ENCODE assay signal across 8 cellular contexts in the genomic region with DNA sequence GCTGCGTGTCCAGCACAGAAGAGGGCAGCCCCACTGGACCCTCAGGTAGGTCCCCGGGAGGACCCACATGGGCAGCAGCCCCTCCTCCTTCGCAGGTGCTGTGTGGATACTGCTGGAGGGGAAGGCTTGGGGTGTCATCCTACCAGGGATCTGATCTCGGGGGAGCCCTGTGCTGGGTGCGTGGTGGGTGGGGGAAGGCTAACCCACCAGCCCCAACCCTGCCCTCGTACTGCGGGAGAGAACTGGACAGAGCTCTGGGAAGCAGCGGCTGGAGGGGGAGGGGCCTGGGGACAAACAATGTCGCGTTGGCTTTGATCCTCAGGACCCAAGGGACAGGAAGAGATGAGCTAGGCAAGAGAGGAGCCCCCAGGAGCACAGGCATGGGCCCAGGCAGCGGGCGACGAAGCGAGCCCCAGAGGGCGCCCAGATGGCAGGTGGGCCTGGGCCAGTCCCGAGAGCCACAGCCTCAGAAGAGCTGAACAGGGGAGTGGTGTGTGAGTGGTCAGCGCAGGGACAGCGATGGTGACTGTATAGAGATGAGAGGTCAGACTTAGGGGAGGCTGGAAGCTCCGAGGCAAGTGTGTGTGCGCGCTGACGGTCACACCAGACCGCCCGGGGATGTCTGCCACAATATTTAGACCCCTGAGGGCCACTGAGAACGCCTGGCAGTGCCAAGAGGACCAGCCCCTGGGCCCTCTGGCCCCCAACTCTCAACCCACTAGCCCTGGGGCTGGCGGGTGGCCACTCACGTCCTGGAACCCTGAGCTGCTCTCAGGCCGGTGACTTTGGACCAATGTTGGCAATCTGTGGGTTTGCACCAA. TPM values are rescaled to one million over a fixed set of nuclear protein-coding genes. Genes with fewer than 3 reads are reported as not detected.
A peak's percentile ranks its signal among the peaks of the same experiment; 100 is the strongest.
DNase-seq lines count a peak whose midpoint lies in the region; ATAC-seq and TF ChIP-seq lines count a peak whose summit lies in the region.

No MANE protein-coding gene starts in this region.

- H3K36me3 Mint-ChIP-seq in activated T-cell treated with anti-CD3 and anti-CD28 coated beads, Interleukin-2, amount 50 U/mL, for 72 hours (ENCODE audit: insufficient read depth in 2 of 2): peaks cover 8 to 13% of the 10 kb centered on the region in 2 donors
- H3K36me3 Mint-ChIP-seq in brain (peaks cover 8% of the 10 kb centered on the region), memory B cell (peaks cover 4% of the 10 kb centered on the region)

- H3K4me3 Mint-ChIP-seq in activated T-cell treated with anti-CD3 and anti-CD28 coated beads, Interleukin-2, amount 50 U/mL, for 72 hours: peak overlapping the region; percentile 91
- peak overlapping the region; percentile 69 to 81 (median 76) for H3K4me3 Mint-ChIP-seq in brain
- H3K4me3 Mint-ChIP-seq in memory B cell: peak overlapping the region; percentile 81

- peaks cover 24% of the 10 kb centered on the region for H3K4me1 Mint-ChIP-seq in activated T-cell treated with anti-CD3 and anti-CD28 coated beads, Interleukin-2, amount 50 U/mL, for 72 hours (ENCODE audit: low read depth)
- H3K4me1 Mint-ChIP-seq in brain (peaks cover 23% of the 10 kb centered on the region), memory B cell (peaks cover 20% of the 10 kb centered on the region)

- no peaks in the 10 kb centered on the region for H3K27me3 ChIP-seq in upper lobe of left lung

- WGBS in upper lobe of left lung, 2 donors: 52 to 55% methylated on average over 17 to 28 of the region's 28 CpGs

- H3K27ac ChIP-seq in upper lobe of left lung: peak overlapping the region; percentile 95 to 98 (median 96)

- H3K4me3 ChIP-seq in upper lobe of left lung: peak overlapping the region; percentile 79 to 98 (median 93)

- H3K4me1 ChIP-seq in upper lobe of left lung: peaks cover 62 to 72% (median 65%) of the 10 kb centered on the region in 4 donors

- no peak for TF ChIP-seq EP300 in upper lobe of left lung (IDR thresholded peaks at IDR 0.05)

- in situ Hi-C loops in ACHN (cut with HindIII; ENCODE audit: low pct_ligation_motif_present, low pct_unique_long_range_greater_than_20kb, low sequenced_read_pairs): no loop called here

- H3K27ac Mint-ChIP-seq in activated T-cell treated with anti-CD3 and anti-CD28 coated beads, Interleukin-2, amount 50 U/mL, for 72 hours: peak overlapping the region; percentile 92
- H3K27ac Mint-ChIP-seq in brain (peak overlapping the region in 2 of 5 experiments; percentile 70 to 79), memory B cell (peak overlapping the region; percentile 87)

- no peak for DNase-seq in activated T-cell treated with anti-CD3 and anti-CD28 coated beads, Interleukin-2, amount 50 U/mL, for 72 hours
- no peak for DNase-seq in activated T-cell treated with anti-CD3 and anti-CD28 coated beads, Interleukin-2, amount 50 U/mL, for 1 hour
- DNase-seq in memory B cell (ENCODE audit: low spot score in 2 of 2): no peak
- peak; percentile 34 to 81 for DNase-seq in upper lobe of left lung
- DNase-seq in ACHN: no peak
- no peak for DNase-seq in NCI-H748 treated with DMSO at 0.1 percent for 48 hours (lab: John Stamatoyannopoulos, UW)
- DNase-seq in dermis blood vessel endothelial cell: no peak

- H3K9me3 Mint-ChIP-seq in activated T-cell treated with anti-CD3 and anti-CD28 coated beads, Interleukin-2, amount 50 U/mL, for 72 hours: no peaks in the 10 kb centered on the region
- H3K9me3 Mint-ChIP-seq in brain (no peaks in the 10 kb centered on the region), memory B cell (no peaks in the 10 kb centered on the region)

- no peaks in the 10 kb centered on the region for H3K27me3 Mint-ChIP-seq in activated T-cell treated with anti-CD3 and anti-CD28 coated beads, Interleukin-2, amount 50 U/mL, for 72 hours (ENCODE audit: low read depth)
- no peaks in the 10 kb centered on the region for H3K27me3 Mint-ChIP-seq in brain
- H3K27me3 Mint-ChIP-seq in memory B cell: no peaks in the 10 kb centered on the region

- H3K36me3 ChIP-seq in upper lobe of left lung: peaks cover 16 to 27% (median 25%) of the 10 kb centered on the region in 4 donors

- TF ChIP-seq CTCF in brain (conservative IDR thresholded peaks at IDR 0.05): no peak
- TF ChIP-seq CTCF in upper lobe of left lung (IDR thresholded peaks at IDR 0.05): no peak

- no peaks in the 10 kb centered on the region for H3K9me3 ChIP-seq in upper lobe of left lung

- no peak for TF ChIP-seq POLR2A in upper lobe of left lung (IDR thresholded peaks at IDR 0.05)

- no peak for ATAC-seq in activated T-cell treated with anti-CD3 and anti-CD28 coated beads, Interleukin-2, amount 50 U/mL, for 72 hours (replicated peaks in 1 of 2)
- ATAC-seq in memory B cell (ENCODE audit: low read depth) (no peak), upper lobe of left lung (ENCODE audit: low FRiP score in 2 of 2) (no peak)

RNA-seq across cellular contexts. Expression of gene PIM3, which starts 1.4 kb away (rescaled TPM):
- total RNA-seq in activated T-cell treated with anti-CD3 and anti-CD28 coated beads, Interleukin-2, amount 50 U/mL, for 72 hours: 100 to 1,000 TPM; 209 to 236 TPM
- 49.4 TPM for polyA plus RNA-seq in brain (ENCODE audit: insufficient read depth, low read depth, low replicate concordance)
- total RNA-seq in upper lobe of left lung (100 to 1,000 TPM; 131 to 246 (median 156) TPM), dermis blood vessel endothelial cell (463 and 464 TPM in 2 replicates)

RNA-seq across cellular contexts. Expression of gene CRELD2, which starts 40.7 kb away (rescaled TPM):
- 10 to 100 TPM; 24.4 to 33.2 TPM for total RNA-seq in activated T-cell treated with anti-CD3 and anti-CD28 coated beads, Interleukin-2, amount 50 U/mL, for 72 hours
- polyA plus RNA-seq in brain (ENCODE audit: insufficient read depth, low read depth, low replicate concordance): 18.8 TPM
- total RNA-seq in upper lobe of left lung (10 to 100 TPM; 31.2 to 72.6 (median 46.9) TPM), dermis blood vessel endothelial cell (77.4 and 123 TPM in 2 replicates)

RNA-seq across cellular contexts. Expression of gene ALG12, which starts 40.9 kb away (rescaled TPM):
- 10 to 100 TPM; 11.7 to 13.6 TPM for total RNA-seq in activated T-cell treated with anti-CD3 and anti-CD28 coated beads, Interleukin-2, amount 50 U/mL, for 72 hours
- 10.8 TPM for polyA plus RNA-seq in brain (ENCODE audit: insufficient read depth, low read depth, low replicate concordance)
- total RNA-seq in upper lobe of left lung (10 to 100 TPM; 14.2 to 32.5 (median 22.3) TPM), dermis blood vessel endothelial cell (14.6 and 24.7 TPM in 2 replicates)

RNA-seq across cellular contexts. Expression of gene IL17REL, which starts 53.4 kb away (rescaled TPM):
- total RNA-seq in activated T-cell treated with anti-CD3 and anti-CD28 coated beads, Interleukin-2, amount 50 U/mL, for 72 hours: 1 to 10 TPM in 1 of 2 donors, under 1 TPM in 1; 0.36 to 1.1 TPM
- not detected for polyA plus RNA-seq in brain (ENCODE audit: insufficient read depth, low read depth, low replicate concordance)
- total RNA-seq in upper lobe of left lung (under 1 TPM in 1 of 6 donors, not detected in 5; 0.06 TPM), dermis blood vessel endothelial cell (0.05 and 0.17 TPM in 2 replicates)

Comparison
In these comparisons a context has a peak if more than half of its experiments do, and no peak if none do; other contexts are left out.
1. DNase-seq: peak in upper lobe of left lung (2 of 2); none in activated T-cell treated with anti-CD3 and anti-CD28 coated beads, Interleukin-2, amount 50 U/mL, for 72 hours (0 of 2), activated T-cell treated with anti-CD3 and anti-CD28 coated beads, Interleukin-2, amount 50 U/mL, for 1 hour (single experiment), memory B cell (0 of 2), ACHN (single experiment), NCI-H748 treated with DMSO at 0.1 percent for 48 hours (single experiment) and dermis blood vessel endothelial cell (single experiment).
2. Peak in every context shown above with its lines, with median percentiles within 50 percentile points of each other: H3K4me3 Mint-ChIP-seq.